10 cellular contexts compared by ENCODE assay signal in genomic region chr4:89814362-89814761, GRCh38. TPM values are rescaled to one million over a fixed set of nuclear protein-coding genes. Genes with fewer than 3 reads are reported as not detected.
"Had no signal": no experiment of that assay in that cellular context is flagged by ENCODE, and none has a peak within 500 bp of the region (broad histone marks: within the 10 kb centered on the region; RNA-seq: fewer than 3 reads in every experiment).

No MANE protein-coding gene starts in this region.

- H2AFZ ChIP-seq: GM23338 had no signal

- H3K4me3 Mint-ChIP-seq: GM23338, H9, HFFc6 had no signal

- H3K27ac Mint-ChIP-seq: GM23338, H9, HFFc6 had no signal

- H3K4me3 ChIP-seq: GM23338, K562 had no signal

- H3K9me3 Mint-ChIP-seq: GM23338, H9, HFFc6 had no signal

- FAIRE-seq: H1, H54, K562 had no signal

- H3K27ac ChIP-seq: HL-60 had no signal

- DNase-seq: H9, HCEC 1CT, HFFc6, IMR-90 had no signal

- ATAC-seq: GM23338, K562 had no signal

- H3K4me2 ChIP-seq: GM23338 had no signal

RNA-seq across cellular contexts. Expression of gene SNCA, which starts 22.6 kb away (rescaled TPM):
- total RNA-seq: HT1080 had no signal
